Comparison of ENCODE assay signal across 31 cellular contexts in the genomic region with DNA sequence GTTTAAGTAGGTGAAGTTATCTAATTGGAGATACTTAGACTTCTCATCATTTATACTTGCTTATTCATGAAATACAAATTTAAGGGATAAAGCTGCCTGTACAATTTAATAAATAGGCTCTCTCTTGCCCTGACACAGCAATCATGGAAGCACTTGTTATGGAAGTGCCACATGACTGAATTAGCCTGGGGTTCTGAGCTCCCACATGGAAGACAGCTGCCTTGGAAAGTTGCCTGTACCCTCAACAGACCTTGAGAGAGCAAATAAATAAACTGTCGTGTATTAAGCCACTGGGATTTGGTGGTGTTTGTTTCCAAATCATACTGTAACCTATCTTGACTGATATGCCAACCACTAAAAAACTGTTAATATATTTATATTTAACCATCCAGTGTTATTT.
DNase-seq lines count a peak whose midpoint lies in the region; ATAC-seq and TF ChIP-seq lines count a peak whose summit lies in the region.
"Had no signal": no experiment of that assay in that cellular context is flagged by ENCODE, and none has a peak within 500 bp of the region (broad histone marks: within the 10 kb centered on the region; RNA-seq: fewer than 3 reads in every experiment).

No MANE protein-coding gene starts in this region.

- no peak overlapping the region for H3K27ac Mint-ChIP-seq in activated CD8-positive, alpha-beta T cell treated with anti-CD3 and anti-CD28 coated beads for 36 hours
- H3K27ac Mint-ChIP-seq: activated CD4-positive, alpha-beta T cell treated with anti-CD3 and anti-CD28 coated beads for 36 hours; HFFc6; nephron progenitor cell had no signal

- H4K20me1 ChIP-seq in smooth muscle cell (ENCODE audit: low read depth) = no peaks in the 10 kb centered on the region
- H4K20me1 ChIP-seq: BLaER1 had no signal

- H3K27me3 ChIP-seq in smooth muscle cell (ENCODE audit: low read depth) = no peaks in the 10 kb centered on the region
- H3K27me3 ChIP-seq: BLaER1, body of pancreas, gastroesophageal sphincter, hepatocyte, stomach, tibial artery had no signal

- H3F3A ChIP-seq in smooth muscle cell (ENCODE audit: low read depth) = no peaks in the 10 kb centered on the region

- no peaks in the 10 kb centered on the region for H3K9me3 Mint-ChIP-seq in activated CD8-positive, alpha-beta T cell treated with anti-CD3 and anti-CD28 coated beads for 36 hours
- H3K9me3 Mint-ChIP-seq: HFFc6, nephron progenitor cell had no signal

- H3K4me3 Mint-ChIP-seq in activated CD8-positive, alpha-beta T cell treated with anti-CD3 and anti-CD28 coated beads for 36 hours = no peak overlapping the region
- H3K4me3 Mint-ChIP-seq: activated CD4-positive, alpha-beta T cell treated with anti-CD3 and anti-CD28 coated beads for 36 hours; HFFc6; nephron progenitor cell had no signal

- intact Hi-C loops in activated CD8-positive, alpha-beta T cell treated with anti-CD3 and anti-CD28 coated beads for 36 hours (cut with micrococcal nuclease) = no loop called here

- ATAC-seq in activated CD8-positive, alpha-beta T cell treated with anti-CD3 and anti-CD28 coated beads for 36 hours = no peak
- ATAC-seq: activated CD4-positive, alpha-beta T cell treated with anti-CD3 and anti-CD28 coated beads for 36 hours; body of pancreas; gastroesophageal sphincter; left cardiac atrium had no signal

- WGBS in smooth muscle cell (ENCODE audit: low lambda C conversion rate) = 54% methylated on average over 1 of the region's 1 CpG

- H3K9ac ChIP-seq in SK-N-MC (ENCODE audit: insufficient read length) (no peak overlapping the region), smooth muscle cell (ENCODE audit: low read depth) (no peak overlapping the region)
- H3K9ac ChIP-seq: BLaER1 had no signal

- H3K79me2 ChIP-seq in smooth muscle cell (ENCODE audit: low read depth) = no peaks in the 10 kb centered on the region
- H3K79me2 ChIP-seq: hepatocyte had no signal

- H2AFZ ChIP-seq in smooth muscle cell (ENCODE audit: low read depth) = no peak overlapping the region
- H2AFZ ChIP-seq: hepatocyte had no signal

- no peak for TF ChIP-seq CTCF in activated CD8-positive, alpha-beta T cell treated with anti-CD3 and anti-CD28 coated beads for 36 hours (IDR thresholded peaks at IDR 0.05)
- no peak for TF ChIP-seq CTCF in smooth muscle cell (IDR thresholded peaks at IDR 0.05; ENCODE audit: borderline replicate concordance, insufficient read depth, poor library complexity, severe bottlenecking)

- H3K27ac ChIP-seq in SK-N-MC (peak overlapping the region; percentile 19; the same call in 1 of the 2 replicates), smooth muscle cell (ENCODE audit: low read depth) (no peak overlapping the region)
- H3K27ac ChIP-seq: BLaER1, body of pancreas, gastroesophageal sphincter, hepatocyte, stomach, tibial artery had no signal

- H3K9me3 ChIP-seq in SK-N-MC (ENCODE audit: low read depth, low read length) = no peaks in the 10 kb centered on the region
- H3K9me3 ChIP-seq in smooth muscle cell (replicated peaks; ENCODE audit: low read depth) = no peaks in the 10 kb centered on the region
- H3K9me3 ChIP-seq: BLaER1, body of pancreas, gastroesophageal sphincter, stomach, tibial artery had no signal

- POLR2A ChIA-PET in activated CD8-positive, alpha-beta T cell treated with anti-CD3 and anti-CD28 coated beads for 36 hours (lab: Charles Lee) = no interaction called here

- H3K4me3 ChIP-seq in SK-N-MC (no peak overlapping the region), smooth muscle cell (no peak overlapping the region)
- H3K4me3 ChIP-seq: BLaER1, body of pancreas, gastroesophageal sphincter, hepatocyte, stomach, tibial artery had no signal

- DNase-seq in DMS53 (lab: John Stamatoyannopoulos, UW) (peak; percentile 39), NCI-H1092 (lab: John Stamatoyannopoulos, UW) (peak; percentile 26), SK-N-MC (ENCODE audit: low read depth, low spot score) (no peak), foreskin melanocyte (peak; percentile 59), NOMO-1 treated with dmso at 0.1 percent for 144 hours (lab: John Stamatoyannopoulos, UW; ENCODE audit: unreplicated experiment) (no peak), smooth muscle cell (lab: John Stamatoyannopoulos, UW; ENCODE audit: unreplicated experiment) (no peak)
- DNase-seq in activated CD8-positive, alpha-beta T cell treated with anti-CD3 and anti-CD28 coated beads for 36 hours = no peak
- DNase-seq: ACHN; activated CD4-positive, alpha-beta T cell treated with anti-CD3 and anti-CD28 coated beads for 36 hours; activated gamma-delta T cell; activated T-cell treated with anti-CD3 and anti-CD28 coated beads for 4 hours; body of pancreas; DND-41; effector CD4-positive, alpha-beta T cell; HFFc6; KG1; left cardiac atrium; MV-4-11; NCI-H187 treated with DMSO at 0.1 percent for 48 hours; NCI-H82; nephron progenitor cell; retina; small intestine; stimulated activated CD4-positive, alpha-beta T cell treated with anti-CD3 and anti-CD28 coated beads, Interleukin-1b, Interleukin-23, amount 100 ng/mL, for 48 hours; stimulated activated CD8-positive, alpha-beta memory T cell treated with anti-CD3 and anti-CD28 coated beads, Interleukin-4, amount 100 ng/mL, for 48 hours; stomach; T-helper 2 cell; tibial artery had no signal

- no peaks in the 10 kb centered on the region for H3K4me1 Mint-ChIP-seq in activated CD8-positive, alpha-beta T cell treated with anti-CD3 and anti-CD28 coated beads for 36 hours (ENCODE audit: low read depth)
- H3K4me1 Mint-ChIP-seq: activated CD4-positive, alpha-beta T cell treated with anti-CD3 and anti-CD28 coated beads for 36 hours; nephron progenitor cell had no signal

- no peaks in the 10 kb centered on the region for H3K27me3 Mint-ChIP-seq in activated CD8-positive, alpha-beta T cell treated with anti-CD3 and anti-CD28 coated beads for 36 hours
- H3K27me3 Mint-ChIP-seq: activated CD4-positive, alpha-beta T cell treated with anti-CD3 and anti-CD28 coated beads for 36 hours had no signal

- H3K36me3 ChIP-seq in SK-N-MC (ENCODE audit: insufficient read depth, low read length) = no peaks in the 10 kb centered on the region
- no peaks in the 10 kb centered on the region for H3K36me3 ChIP-seq in smooth muscle cell (ENCODE audit: low read depth)
- H3K36me3 ChIP-seq: BLaER1, gastroesophageal sphincter, stomach, tibial artery had no signal

- H3K4me2 ChIP-seq in smooth muscle cell = no peak overlapping the region
- H3K4me2 ChIP-seq: BLaER1, hepatocyte had no signal

- no peaks in the 10 kb centered on the region for H3K4me1 ChIP-seq in smooth muscle cell (ENCODE audit: low read depth)
- H3K4me1 ChIP-seq: BLaER1, body of pancreas, gastroesophageal sphincter, stomach, tibial artery had no signal

- CTCF ChIA-PET in activated CD8-positive, alpha-beta T cell treated with anti-CD3 and anti-CD28 coated beads for 36 hours (lab: Charles Lee) = no interaction called here

- no peaks in the 10 kb centered on the region for H3K36me3 Mint-ChIP-seq in activated CD8-positive, alpha-beta T cell treated with anti-CD3 and anti-CD28 coated beads for 36 hours (ENCODE audit: low read depth)

Comparison
In these comparisons a context has a peak if more than half of its experiments do, and no peak if none do; other contexts are left out.
1. DNase-seq: peak in DMS53 (single experiment), NCI-H1092 (single experiment) and foreskin melanocyte (single experiment); none in SK-N-MC (single experiment), NOMO-1 treated with dmso at 0.1 percent for 144 hours (single experiment), activated CD8-positive, alpha-beta T cell treated with anti-CD3 and anti-CD28 coated beads for 36 hours (single experiment) and smooth muscle cell (single experiment).